ENCODE assay signal across 8 cellular contexts in the genomic region with DNA sequence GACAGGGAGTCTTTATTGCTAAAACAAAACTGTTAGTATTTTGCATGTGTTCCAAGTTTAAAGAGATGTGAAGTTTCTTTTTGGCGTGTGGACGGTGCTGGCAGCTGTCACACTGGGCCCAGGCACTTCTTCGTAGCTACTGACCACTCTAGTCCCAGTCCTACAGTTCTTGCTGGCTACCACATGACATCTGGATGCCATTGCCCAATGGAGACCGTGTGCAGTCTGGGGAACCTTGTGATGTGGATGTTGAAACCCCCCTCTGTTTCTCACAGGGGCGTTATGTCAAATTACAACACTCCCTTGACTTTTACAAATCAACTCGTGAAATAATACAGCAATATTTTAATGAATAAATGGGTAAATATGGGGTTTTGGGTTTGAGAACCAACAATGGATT. TPM values are rescaled to one million over a fixed set of nuclear protein-coding genes. Genes with fewer than 3 reads are reported as not detected.
DNase-seq lines count a peak whose midpoint lies in the region; ATAC-seq and TF ChIP-seq lines count a peak whose summit lies in the region.

No MANE protein-coding gene starts in this region.

- no peak overlapping the region for H3K9ac ChIP-seq in SK-N-MC (ENCODE audit: insufficient read length)

- TF ChIP-seq CTCF in fibroblast of mammary gland (conservative IDR thresholded peaks at IDR 0.05; ENCODE audit: control insufficient read depth, insufficient read depth, low read depth, low read length) (no peak), sigmoid colon (IDR thresholded peaks at IDR 0.05) (no peak)

- H3K27me3 Mint-ChIP-seq in activated T-cell treated with anti-CD3 and anti-CD28 coated beads, Interleukin-2, amount 50 U/mL, for 72 hours (ENCODE audit: low read depth) = no peaks in the 10 kb centered on the region

- intact Hi-C loops in sigmoid colon (cut with DNase I) = loop anchor here (2.0 kb wide), 2 partner anchors 34 to 102 kb away; no protein-coding TSS in a partner anchor

- H3K36me3 ChIP-seq in SK-N-MC (ENCODE audit: insufficient read depth, low read length) (no peaks in the 10 kb centered on the region), sigmoid colon (no peaks in the 10 kb centered on the region)

- H3K4me1 ChIP-seq in sigmoid colon = peaks cover 0 to 22% (median 18%) of the 10 kb centered on the region in 4 donors

- H3K4me1 Mint-ChIP-seq in activated T-cell treated with anti-CD3 and anti-CD28 coated beads, Interleukin-2, amount 50 U/mL, for 72 hours (ENCODE audit: low read depth) = peaks cover 22% of the 10 kb centered on the region

- no peak overlapping the region for H3K27ac ChIP-seq in SK-N-MC
- H3K27ac ChIP-seq in sigmoid colon = peak overlapping the region; percentile 96 to 99 (median 98)

- H3K4me3 ChIP-seq in SK-N-MC (peak overlapping the region; percentile 76), fibroblast of mammary gland (ENCODE audit: control insufficient read depth, low read depth, low read length) (peak overlapping the region; percentile 82), sigmoid colon (peak overlapping the region; percentile 53 to 82 (median 72))

- peak overlapping the region; percentile 97 for H3K27ac Mint-ChIP-seq in activated T-cell treated with anti-CD3 and anti-CD28 coated beads, Interleukin-2, amount 50 U/mL, for 72 hours

- H3K9me3 ChIP-seq in SK-N-MC (ENCODE audit: low read depth, low read length) = no peaks in the 10 kb centered on the region
- H3K9me3 ChIP-seq in sigmoid colon = no peaks in the 10 kb centered on the region

- peak overlapping the region; percentile 97 to 98 for H3K4me3 Mint-ChIP-seq in activated T-cell treated with anti-CD3 and anti-CD28 coated beads, Interleukin-2, amount 50 U/mL, for 72 hours

- ATAC-seq in activated T-cell treated with anti-CD3 and anti-CD28 coated beads, Interleukin-2, amount 50 U/mL, for 72 hours (replicated peaks in 1 of 2) = no peak
- ATAC-seq in HG02938 (IDR thresholded peaks at IDR 0.05; ENCODE audit: unreplicated experiment) (peak; percentile 12), GM18858 (IDR thresholded peaks at IDR 0.05; ENCODE audit: unreplicated experiment) (no peak)

- TF ChIP-seq EP300 in sigmoid colon (IDR thresholded peaks at IDR 0.05) = no peak

- no peak for DNase-seq in activated T-cell treated with anti-CD3 and anti-CD28 coated beads, Interleukin-2, amount 50 U/mL, for 72 hours
- no peak for DNase-seq in activated T-cell treated with anti-CD3 and anti-CD28 coated beads for 4 hours
- no peak for DNase-seq in SK-N-MC (ENCODE audit: low read depth, low spot score)
- peak; percentile 71 for DNase-seq in fibroblast of mammary gland (ENCODE audit: low read depth)
- peak; percentile 79 for DNase-seq in sigmoid colon
- no peak for DNase-seq in kidney tubule cell (ENCODE audit: low spot score)

- peaks cover 4% of the 10 kb centered on the region in 2 donors for H3K36me3 Mint-ChIP-seq in activated T-cell treated with anti-CD3 and anti-CD28 coated beads, Interleukin-2, amount 50 U/mL, for 72 hours (ENCODE audit: insufficient read depth in 2 of 2)

- no peaks in the 10 kb centered on the region for H3K9me3 Mint-ChIP-seq in activated T-cell treated with anti-CD3 and anti-CD28 coated beads, Interleukin-2, amount 50 U/mL, for 72 hours

- WGBS in sigmoid colon, 2 donors = 5 to 26% methylated on average over 6 of the region's 6 CpGs

- no peak for TF ChIP-seq POLR2A in sigmoid colon (IDR thresholded peaks at IDR 0.05)

- H3K27me3 ChIP-seq in sigmoid colon = no peaks in the 10 kb centered on the region

RNA-seq across cellular contexts. Expression of a gene that starts 1.1 kb away (rescaled TPM):
- total RNA-seq in activated T-cell treated with anti-CD3 and anti-CD28 coated beads, Interleukin-2, amount 50 U/mL, for 72 hours = 10 to 100 TPM; 20.0 to 24.9 TPM
- total RNA-seq in sigmoid colon = 10 to 100 TPM; 15.0 to 44.6 (median 17.9) TPM
- polyA plus RNA-seq in sigmoid colon = 10 to 100 TPM; 13.2 to 16.4 (median 15.4) TPM

Comparison
In these comparisons a context has a peak if more than half of its experiments do, and no peak if none do; other contexts are left out.
1. DNase-seq: peak in fibroblast of mammary gland (single experiment) and sigmoid colon (single experiment); none in activated T-cell treated with anti-CD3 and anti-CD28 coated beads, Interleukin-2, amount 50 U/mL, for 72 hours (0 of 2), activated T-cell treated with anti-CD3 and anti-CD28 coated beads for 4 hours (single experiment), SK-N-MC (single experiment) and kidney tubule cell (single experiment).
2. Peak in every context shown above with its lines, with median percentiles within 50 percentile points of each other: H3K4me3 ChIP-seq.